24 cellular contexts compared by ENCODE assay signal in the genomic region with DNA sequence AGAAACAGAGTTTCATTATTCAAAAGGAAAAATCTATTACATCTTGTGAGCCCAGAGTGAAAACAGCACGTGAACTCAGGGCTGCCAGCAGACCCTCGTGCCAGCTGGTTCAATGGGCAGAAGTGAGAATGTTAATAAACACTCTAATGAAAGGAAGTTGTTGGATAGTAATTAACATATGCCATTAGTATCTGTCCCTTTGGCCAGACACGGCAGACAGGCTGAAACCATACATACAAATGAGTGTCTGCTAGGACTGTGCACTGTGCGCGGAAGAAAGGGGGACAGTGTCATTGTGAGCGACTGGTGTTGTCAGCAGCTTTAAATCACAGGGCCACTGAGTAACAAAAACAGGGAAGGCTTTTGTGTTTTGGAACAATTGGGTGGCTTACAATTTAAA.
DNase-seq lines count a peak whose midpoint lies in the region; ATAC-seq and TF ChIP-seq lines count a peak whose summit lies in the region.
"Had no signal": no experiment of that assay in that cellular context is flagged by ENCODE, and none has a peak within 500 bp of the region (broad histone marks: within the 10 kb centered on the region; RNA-seq: fewer than 3 reads in every experiment).

No MANE protein-coding gene starts in this region.

- H3K27me3 ChIP-seq in heart left ventricle = no peaks in the 10 kb centered on the region
- H3K27me3 ChIP-seq: breast epithelium, MG63, ovary, right lobe of liver, thyroid gland had no signal

- DNase-seq in anterior cingulate cortex (lab: John Stamatoyannopoulos, UW) (peak in 44 of 58 donors; percentile 1 to 74 (median 22)), head of caudate nucleus (peak; percentile 21 to 83 (median 58)), nucleus accumbens (lab: John Stamatoyannopoulos, UW) (peak in 48 of 56 donors; percentile 1 to 77 (median 34)), heart left ventricle (no peak), NCI-H526 (lab: John Stamatoyannopoulos, UW) (no peak)
- DNase-seq: activated T-cell treated with anti-CD3 and anti-CD28 coated beads, Interleukin-2, amount 50 U/mL, for 4 hours; CD4-positive, alpha-beta memory T cell; cortex of kidney; glutamatergic neuron; left cardiac atrium; MG63; NCI-H2107; NCI-H510A; ovary; right lobe of liver; SK-N-SH; stimulated activated CD4-positive, alpha-beta T cell treated with anti-CD3 and anti-CD28 coated beads, Interleukin-4, amount 100 ng/mL, for 4 hours; stimulated activated naive CD4-positive, alpha-beta T cell treated with Interleukin-2 at 50 U/mL for 16 hours; T-helper 17 cell; thyroid gland had no signal

- TF ChIP-seq POLR2A in heart left ventricle (IDR thresholded peaks at IDR 0.05) = no peak

- no peak overlapping the region for H3K4me3 ChIP-seq in heart left ventricle
- H3K4me3 ChIP-seq: breast epithelium, K562, MG63, ovary, right lobe of liver, thyroid gland had no signal

- 73 to 81% (median 73%) methylated on average over 6 of the region's 6 CpGs for WGBS in heart left ventricle, 4 donors

- ATAC-seq in HG03280 (IDR thresholded peaks at IDR 0.05; ENCODE audit: unreplicated experiment) = no peak
- ATAC-seq in GM18907 (IDR thresholded peaks at IDR 0.05; ENCODE audit: unreplicated experiment) = no peak
- no peak for ATAC-seq in heart left ventricle
- ATAC-seq: activated T-cell treated with anti-CD3 and anti-CD28 coated beads, Interleukin-2, amount 50 U/mL, for 4 hours; K562; left cardiac atrium; right lobe of liver; T-helper 17 cell had no signal

- intact Hi-C loops in head of caudate nucleus (cut with DNase I) = loop anchor here (10.0 kb wide), 1 partner anchor 113 kb away; no protein-coding TSS in a partner anchor
- intact Hi-C loops in heart left ventricle (cut with DNase I) = no loop called here

- no peaks in the 10 kb centered on the region for H3K9me3 ChIP-seq in heart left ventricle
- H3K9me3 ChIP-seq: breast epithelium, MG63, ovary, right lobe of liver, SK-N-SH, thyroid gland had no signal

- H3K27ac ChIP-seq in heart left ventricle = no peak overlapping the region
- H3K27ac ChIP-seq: breast epithelium, ovary, right lobe of liver, thyroid gland had no signal

- H3K4me1 ChIP-seq in heart left ventricle = peaks cover 0 to 17% (median 8%) of the 10 kb centered on the region in 12 donors
- H3K4me1 ChIP-seq: breast epithelium, right lobe of liver, thyroid gland had no signal

- no peak for TF ChIP-seq CTCF in heart left ventricle (IDR thresholded peaks at IDR 0.05)

- H3K36me3 ChIP-seq in heart left ventricle = no peaks in the 10 kb centered on the region
- H3K36me3 ChIP-seq: breast epithelium, MG63, ovary, right lobe of liver, thyroid gland had no signal

Comparison
In these comparisons a context has a peak if more than half of its experiments do, and no peak if none do; other contexts are left out.
1. DNase-seq: peak in anterior cingulate cortex (44 of 58), head of caudate nucleus (42 of 42) and nucleus accumbens (48 of 56); none in heart left ventricle (0 of 5) and NCI-H526 (0 of 2).